Comparison of ENCODE assay signal across 22 cellular contexts in the genomic region with DNA sequence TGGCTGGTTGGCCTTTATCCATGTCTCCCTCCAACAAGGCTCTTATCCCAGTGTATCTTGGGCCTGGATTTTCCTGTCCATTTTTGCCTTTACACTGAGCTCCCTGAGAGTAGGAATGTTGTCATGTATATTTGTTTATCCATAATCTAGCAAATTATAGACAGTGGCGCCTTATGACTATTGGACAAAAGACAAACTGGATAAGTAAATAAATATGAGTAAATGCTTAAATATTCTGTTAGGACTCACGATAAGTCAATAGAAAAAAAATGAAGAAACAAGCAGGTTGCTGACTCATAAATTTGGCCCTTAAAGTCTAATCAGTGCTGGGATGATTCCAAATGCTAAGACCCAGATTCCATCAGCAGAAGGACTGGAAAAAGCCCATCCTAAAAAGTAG. TPM values are rescaled to one million over a fixed set of nuclear protein-coding genes. Genes with fewer than 3 reads are reported as not detected.
"Had no signal": no experiment of that assay in that cellular context is flagged by ENCODE, and none has a peak within 500 bp of the region (broad histone marks: within the 10 kb centered on the region; RNA-seq: fewer than 3 reads in every experiment).

No MANE protein-coding gene starts in this region.

- H3K4me2 ChIP-seq: neural progenitor cell had no signal

- H3K4me1 ChIP-seq: heart left ventricle, right lobe of liver, tibial artery had no signal

- H3K9ac ChIP-seq: neural progenitor cell had no signal

- H3K27me3 ChIP-seq: heart left ventricle, neural progenitor cell, tibial artery had no signal

- H3K9me3 ChIP-seq: heart left ventricle, right lobe of liver, tibial artery had no signal

- DNase-seq: activated CD4-positive, alpha-beta T cell treated with anti-CD3 and anti-CD28 coated beads, Interleukin-2, amount 10 ng/mL, durations not matched to agents 7 days and 5 days; activated CD8-positive, alpha-beta T cell treated with anti-CD3 and anti-CD28 coated beads, Interleukin-2, amount 10 ng/mL, durations not matched to agents 7 days and 5 days; activated gamma-delta T cell; activated naive CD4-positive, alpha-beta T cell treated with anti-CD3 and anti-CD28 coated beads, Interleukin-2, amount 50 U/mL, for 16 hours; activated naive CD8-positive, alpha-beta T cell treated with anti-CD3 and anti-CD28 coated beads, Interleukin-2, amount 50 U/mL, for 24 hours; heart left ventricle; left ventricle myocardium superior; mammary epithelial cell; naive thymus-derived CD8-positive, alpha-beta T cell; posterior cingulate gyrus; right lobe of liver; stimulated activated CD4-positive, alpha-beta T cell treated with anti-CD3 and anti-CD28 coated beads, Interleukin-1b, Interleukin-23, amount 100 ng/mL, for 48 hours; stimulated activated naive CD8-positive, alpha-beta T cell treated with anti-CD3 and anti-CD28 coated beads, Interleukin-15, amount 100 ng/mL, for 72 hours; tibial artery had no signal

- H2AFZ ChIP-seq: neural progenitor cell had no signal

- H3K36me3 ChIP-seq: heart left ventricle, neural progenitor cell, right lobe of liver, tibial artery had no signal

- H3K27ac ChIP-seq: epithelial cell of prostate, heart left ventricle, neural progenitor cell, right lobe of liver, skin epidermis, tibial artery had no signal

- H3K4me3 ChIP-seq: heart left ventricle, neural progenitor cell, right lobe of liver, skin epidermis, tibial artery had no signal

- ATAC-seq: activated CD4-positive, CD25-positive, alpha-beta regulatory T cell treated with anti-CD3 and anti-CD28 coated beads, Interleukin-2, amount 50 U/mL, for 24 hours; activated CD8-positive, alpha-beta T cell treated with anti-CD3 and anti-CD28 coated beads, Interleukin-2, amount 10 ng/mL, durations not matched to agents 7 days and 5 days; activated naive CD8-positive, alpha-beta T cell treated with anti-CD3 and anti-CD28 coated beads, Interleukin-2, amount 50 U/mL, for 24 hours; heart left ventricle; left ventricle myocardium superior; naive thymus-derived CD8-positive, alpha-beta T cell; right lobe of liver; stimulated activated effector memory CD8-positive, alpha-beta T cell treated with anti-CD3 and anti-CD28 coated beads, Interleukin-12 subunit alpha, Interleukin-12 subunit beta, amount 100 ng/mL, for 72 hours; stimulated activated naive CD8-positive, alpha-beta T cell treated with anti-CD3 and anti-CD28 coated beads, Interleukin-15, amount 100 ng/mL, for 72 hours had no signal

RNA-seq across cellular contexts. Expression of a gene that starts 55.1 kb away (rescaled TPM):
- total RNA-seq: activated CD4-positive, alpha-beta T cell treated with anti-CD3 and anti-CD28 coated beads, Interleukin-2, amount 10 ng/mL, durations not matched to agents 7 days and 5 days; activated CD8-positive, alpha-beta T cell treated with anti-CD3 and anti-CD28 coated beads, Interleukin-2, amount 10 ng/mL, durations not matched to agents 7 days and 5 days; activated T-helper 1 cell treated with anti-CD3 and anti-CD28 coated beads, Interleukin-12 subunit alpha, Interleukin-12 subunit beta, Interleukin-2, Interleukin-4 antibody, amounts not matched to agents 30 ng/mL and 10 ng/mL and 1 ng/mL, durations not matched to agents 14 hours and 24 hours and 36 hours; chondrocyte; fibroblast of villous mesenchyme; mammary epithelial cell; naive thymus-derived CD8-positive, alpha-beta T cell had no signal
